In genomic region chr2:145731467-145731866, GRCh38 we compare ENCODE assay signal across 10 cellular contexts.
"Had no signal": no experiment of that assay in that cellular context is flagged by ENCODE, and none has a peak within 500 bp of the region (broad histone marks: within the 10 kb centered on the region; RNA-seq: fewer than 3 reads in every experiment).

No MANE protein-coding gene starts in this region.

- H3K27ac ChIP-seq: GM23248, HL-60, KMS-11 had no signal

- ATAC-seq: HCT116 had no signal

- H3K9ac ChIP-seq: GM23248, KMS-11 had no signal

- H2AFZ ChIP-seq: GM23248 had no signal

- H3K4me1 ChIP-seq: HAP-1 had no signal

- FAIRE-seq: H1 had no signal

- H3K9me3 ChIP-seq: HAP-1 had no signal

- DNase-seq: GM23248, H7, HFFc6, Karpas-422, KBM-7 had no signal

- H3K4me2 ChIP-seq: KMS-11 had no signal

- H3K4me3 ChIP-seq: GM23248, HAP-1 had no signal

- H3K36me3 ChIP-seq: HAP-1 had no signal
